10 cellular contexts compared by ENCODE assay signal in the genomic region with DNA sequence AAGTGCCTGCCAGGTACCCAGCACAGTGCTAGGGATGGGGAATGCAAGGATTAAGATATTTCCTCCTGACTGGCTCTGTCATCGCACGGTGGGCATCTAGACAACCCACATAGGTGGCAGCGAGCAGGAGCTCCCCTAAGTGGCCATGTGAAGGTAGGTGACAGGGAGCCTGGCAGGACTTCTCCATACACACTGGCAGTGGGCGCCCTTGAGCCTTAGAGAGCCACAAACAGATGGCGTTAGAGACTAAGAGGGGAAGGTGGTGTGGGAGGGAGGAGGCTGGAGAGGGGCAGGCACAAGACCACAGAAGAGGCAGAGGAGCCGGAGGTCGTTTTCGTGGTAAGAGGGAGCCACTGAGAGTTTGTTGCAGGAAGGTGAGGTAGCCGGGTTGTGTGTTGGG. TPM values are rescaled to one million over a fixed set of nuclear protein-coding genes. Genes with fewer than 3 reads are reported as not detected.
A peak's percentile ranks its signal among the peaks of the same experiment; 100 is the strongest.
DNase-seq lines count a peak whose midpoint lies in the region; ATAC-seq and TF ChIP-seq lines count a peak whose summit lies in the region.
"Had no signal": no experiment of that assay in that cellular context is flagged by ENCODE, and none has a peak within 500 bp of the region (broad histone marks: within the 10 kb centered on the region; RNA-seq: fewer than 3 reads in every experiment).

No MANE protein-coding gene starts in this region.

- DNase-seq in MCF 10A (ENCODE audit: unreplicated experiment) = no peak
- DNase-seq in breast epithelium (ENCODE audit: low spot score in 2 of 2) = no peak
- peak; percentile 24 for DNase-seq in NCI-H1436 treated with DMSO at 0.1 percent for 48 hours (lab: John Stamatoyannopoulos, UW)
- peak; percentile 36 for DNase-seq in WTC11 (ENCODE audit: low spot score)
- DNase-seq in upper lobe of right lung = peak; percentile 45
- no peak for DNase-seq in amniotic stem cell (lab: John Stamatoyannopoulos, UW)
- no peak for DNase-seq in stimulated activated CD4-positive, alpha-beta T cell treated with anti-CD3 and anti-CD28 coated beads, Interleukin-12 subunit alpha, Interleukin-12 subunit beta, amount 100 ng/mL, for 4 hours
- DNase-seq: CD4-positive, alpha-beta memory T cell had no signal

- TF ChIP-seq CTCF in MCF 10A (IDR thresholded peaks at IDR 0.05; ENCODE audit: unreplicated experiment) (no peak), breast epithelium (IDR thresholded peaks at IDR 0.05) (no peak), WTC11 (IDR thresholded peaks at IDR 0.05) (no peak), upper lobe of right lung (IDR thresholded peaks at IDR 0.05) (no peak)

- POLR2A ChIA-PET in MCF 10A (lab: Yijun Ruan, JAX) = no interaction called here
- POLR2A ChIA-PET in WTC11 (lab: Charles Lee) = interaction anchor here (0.5 kb wide), 1 partner anchor 1510 kb away, joined by 3 read pairs; no protein-coding TSS in a partner anchor

- CTCF ChIA-PET in MCF 10A (lab: Yijun Ruan, JAX) = interaction anchor here (0.6 to 1.4 kb wide), 5 partner anchors 31 to 236 kb away, joined by 3 to 4 read pairs (median 3); no protein-coding TSS in a partner anchor
- CTCF ChIA-PET in WTC11 (lab: Charles Lee) = interaction anchor here (1.0 to 3.1 kb wide), 8 partner anchors 9 to 151 kb away, joined by 3 to 18 read pairs (median 4); partner anchors contain the start of gene PRELID3A

- ATAC-seq in WTC11 (peak; percentile 13), upper lobe of right lung (no peak), HG03045 (IDR thresholded peaks at IDR 0.05; ENCODE audit: unreplicated experiment) (no peak)

- H3K27me3 ChIP-seq in breast epithelium = no peaks in the 10 kb centered on the region
- H3K27me3 ChIP-seq in upper lobe of right lung = no peaks in the 10 kb centered on the region

- H3K36me3 ChIP-seq in breast epithelium (no peaks in the 10 kb centered on the region), upper lobe of right lung (no peaks in the 10 kb centered on the region)

- BruUV-seq in MCF 10A (replicated peaks; lab: Mats Ljungman, UMichigan) = no TSS peak

- no peak overlapping the region for H3K27ac ChIP-seq in breast epithelium
- H3K27ac ChIP-seq in upper lobe of right lung = no peak overlapping the region

- TF ChIP-seq POLR2A in breast epithelium (IDR thresholded peaks at IDR 0.05) = no peak

- H3K27ac Mint-ChIP-seq in MCF 10A (ENCODE audit: low read depth, unreplicated experiment) = peak overlapping the region; percentile 43
- peak overlapping the region; percentile 36; the same call in 1 of the 2 replicates for H3K27ac Mint-ChIP-seq in WTC11
- H3K27ac Mint-ChIP-seq: CD4-positive, alpha-beta memory T cell; dendritic cell treated with granulocyte-macrophage colony-stimulating factor and Interleukin-4, amounts not matched to agents 40 ng/mL and 50 ng/mL, for 4 days had no signal

- H3K36me3 Mint-ChIP-seq in MCF 10A (ENCODE audit: insufficient read depth, unreplicated experiment) (no peaks in the 10 kb centered on the region), WTC11 (peaks cover 31% of the 10 kb centered on the region)
- H3K36me3 Mint-ChIP-seq: CD4-positive, alpha-beta memory T cell had no signal

- H3K4me3 ChIP-seq in breast epithelium = no peak overlapping the region
- H3K4me3 ChIP-seq in upper lobe of right lung = no peak overlapping the region

- intact Hi-C loops in MCF 10A (cut with micrococcal nuclease) (no loop called here), breast epithelium (cut with DNase I; ENCODE audit: low total_unique reads) (no loop called here), upper lobe of right lung (cut with DNase I) (no loop called here)

- H3K9me3 Mint-ChIP-seq in MCF 10A (ENCODE audit: unreplicated experiment) (no peaks in the 10 kb centered on the region), WTC11 (0 out of 2 replicates have a peak, but pooled peaks cover 6% of the 10 kb centered on the region)
- H3K9me3 Mint-ChIP-seq: CD4-positive, alpha-beta memory T cell; dendritic cell treated with granulocyte-macrophage colony-stimulating factor and Interleukin-4, amounts not matched to agents 40 ng/mL and 50 ng/mL, for 4 days had no signal

- H3K4me1 ChIP-seq in breast epithelium (no peaks in the 10 kb centered on the region), upper lobe of right lung (no peaks in the 10 kb centered on the region)

- peaks cover 0 to 8% of the 10 kb centered on the region in 2 donors for H3K9me3 ChIP-seq in breast epithelium
- H3K9me3 ChIP-seq in upper lobe of right lung = no peaks in the 10 kb centered on the region

- no peak overlapping the region for H3K4me3 Mint-ChIP-seq in MCF 10A (ENCODE audit: unreplicated experiment)
- H3K4me3 Mint-ChIP-seq in WTC11 = no peak overlapping the region
- H3K4me3 Mint-ChIP-seq: CD4-positive, alpha-beta memory T cell; dendritic cell treated with granulocyte-macrophage colony-stimulating factor and Interleukin-4, amounts not matched to agents 40 ng/mL and 50 ng/mL, for 4 days had no signal

- H3K27me3 Mint-ChIP-seq in MCF 10A (ENCODE audit: insufficient read depth, unreplicated experiment) (no peaks in the 10 kb centered on the region), WTC11 (ENCODE audit: low read depth) (no peaks in the 10 kb centered on the region)

- H3K4me1 Mint-ChIP-seq in MCF 10A (ENCODE audit: insufficient read depth, unreplicated experiment) = peaks cover 5% of the 10 kb centered on the region
- peaks cover 10% of the 10 kb centered on the region for H3K4me1 Mint-ChIP-seq in WTC11

TF ChIP-seq in WTC11, 78 proteins besides CTCF, POLR2A, EP300 and RAD21:
- TF ChIP-seq USF1 (CRISPR knock-in tag; IDR thresholded peaks at IDR 0.05) (no peak), FOXP1 (CRISPR knock-in tag; IDR thresholded peaks at IDR 0.05; ENCODE audit: borderline replicate concordance) (no peak), ATF2 (CRISPR knock-in tag; IDR thresholded peaks at IDR 0.05; ENCODE audit: borderline replicate concordance, low read depth) (no peak)

RNA-seq across cellular contexts. Expression of gene PRELID3A, which starts 15.2 kb away (rescaled TPM):
- total RNA-seq in MCF 10A (2022) (16.5 and 17.1 TPM in 2 replicates), breast epithelium (1 to 10 TPM; 2.4 to 3.9 (median 3.8) TPM), WTC11 (2021) (10.4 to 13.0 TPM (median 10.5 TPM) in 3 replicates), upper lobe of right lung (4.1 TPM)

RNA-seq across cellular contexts. Expression of gene AFG3L2, which starts 45.9 kb away (rescaled TPM):
- 56.7 and 77.2 TPM in 2 replicates for total RNA-seq in MCF 10A (2022)
- total RNA-seq in breast epithelium = 10 to 100 TPM; 37.0 to 43.5 (median 42.7) TPM
- total RNA-seq in WTC11 (2021) = 73.9 to 109 TPM (median 76.0 TPM) in 3 replicates
- 35.4 TPM for total RNA-seq in upper lobe of right lung

Comparison
In these comparisons a context has a peak if more than half of its experiments do, and no peak if none do; other contexts are left out.
1. DNase-seq: peak in NCI-H1436 treated with DMSO at 0.1 percent for 48 hours (single experiment), WTC11 (single experiment) and upper lobe of right lung (single experiment); none in MCF 10A (single experiment), breast epithelium (0 of 2), amniotic stem cell (single experiment) and stimulated activated CD4-positive, alpha-beta T cell treated with anti-CD3 and anti-CD28 coated beads, Interleukin-12 subunit alpha, Interleukin-12 subunit beta, amount 100 ng/mL, for 4 hours (single experiment).